In the genomic region with DNA sequence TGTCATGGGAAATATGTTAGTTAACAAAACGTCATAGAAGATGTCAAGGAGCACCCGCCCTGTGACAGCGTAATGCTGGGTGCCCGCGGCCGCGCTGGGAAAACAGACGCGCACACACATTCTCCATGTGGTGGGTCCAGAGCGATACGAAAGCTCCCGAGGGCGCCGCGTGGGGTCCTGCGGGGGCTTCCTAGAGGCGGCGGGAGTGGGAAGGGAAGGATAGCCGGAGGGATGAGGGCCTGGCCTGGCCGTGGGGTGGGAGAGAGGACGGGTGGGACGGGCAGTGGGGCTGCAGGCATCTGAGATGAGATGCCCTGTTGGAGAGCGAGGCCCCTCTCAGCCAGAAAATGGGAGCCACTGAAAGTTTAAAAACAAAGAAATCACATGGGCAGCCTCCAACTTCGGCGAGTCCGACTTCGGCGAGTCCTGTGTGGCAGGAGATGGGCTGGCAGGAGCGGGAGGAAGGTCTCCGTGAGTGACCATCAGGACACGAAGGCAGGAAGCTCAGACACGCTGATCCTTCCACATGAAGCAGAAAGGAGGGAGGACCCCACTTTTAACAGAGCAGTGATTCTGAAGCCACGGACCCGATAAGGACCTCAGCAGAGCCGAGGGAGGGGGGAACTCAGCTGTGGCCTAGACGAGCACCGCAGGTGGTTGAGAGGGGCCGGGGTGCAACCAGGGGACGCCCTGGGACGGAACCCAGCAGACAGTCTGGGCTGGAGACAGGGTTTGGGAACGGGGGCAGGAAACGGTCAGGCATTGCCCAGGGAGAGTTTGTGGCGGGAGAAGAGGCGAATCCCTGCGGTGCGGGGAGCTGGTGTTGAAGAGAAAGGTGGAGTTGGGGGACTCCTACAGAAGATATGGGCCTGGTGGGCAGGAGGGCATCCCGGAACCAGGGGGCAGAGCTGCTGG, we compare ENCODE assay signal across 1 cellular context.
TF ChIP-seq lines count a peak whose summit lies in the region.

No MANE protein-coding gene starts in this region.

TF ChIP-seq in SK-N-SH treated with all-trans-retinoic acid at 6 μM for 48 hours, 23 proteins besides CTCF, POLR2A, EP300 and RAD21 (continued from another document):
- TF ChIP-seq CREB5 (CRISPR knock-in tag; IDR thresholded peaks at IDR 0.05; ENCODE audit: low read depth): no peak
- TF ChIP-seq, protein P1, sequence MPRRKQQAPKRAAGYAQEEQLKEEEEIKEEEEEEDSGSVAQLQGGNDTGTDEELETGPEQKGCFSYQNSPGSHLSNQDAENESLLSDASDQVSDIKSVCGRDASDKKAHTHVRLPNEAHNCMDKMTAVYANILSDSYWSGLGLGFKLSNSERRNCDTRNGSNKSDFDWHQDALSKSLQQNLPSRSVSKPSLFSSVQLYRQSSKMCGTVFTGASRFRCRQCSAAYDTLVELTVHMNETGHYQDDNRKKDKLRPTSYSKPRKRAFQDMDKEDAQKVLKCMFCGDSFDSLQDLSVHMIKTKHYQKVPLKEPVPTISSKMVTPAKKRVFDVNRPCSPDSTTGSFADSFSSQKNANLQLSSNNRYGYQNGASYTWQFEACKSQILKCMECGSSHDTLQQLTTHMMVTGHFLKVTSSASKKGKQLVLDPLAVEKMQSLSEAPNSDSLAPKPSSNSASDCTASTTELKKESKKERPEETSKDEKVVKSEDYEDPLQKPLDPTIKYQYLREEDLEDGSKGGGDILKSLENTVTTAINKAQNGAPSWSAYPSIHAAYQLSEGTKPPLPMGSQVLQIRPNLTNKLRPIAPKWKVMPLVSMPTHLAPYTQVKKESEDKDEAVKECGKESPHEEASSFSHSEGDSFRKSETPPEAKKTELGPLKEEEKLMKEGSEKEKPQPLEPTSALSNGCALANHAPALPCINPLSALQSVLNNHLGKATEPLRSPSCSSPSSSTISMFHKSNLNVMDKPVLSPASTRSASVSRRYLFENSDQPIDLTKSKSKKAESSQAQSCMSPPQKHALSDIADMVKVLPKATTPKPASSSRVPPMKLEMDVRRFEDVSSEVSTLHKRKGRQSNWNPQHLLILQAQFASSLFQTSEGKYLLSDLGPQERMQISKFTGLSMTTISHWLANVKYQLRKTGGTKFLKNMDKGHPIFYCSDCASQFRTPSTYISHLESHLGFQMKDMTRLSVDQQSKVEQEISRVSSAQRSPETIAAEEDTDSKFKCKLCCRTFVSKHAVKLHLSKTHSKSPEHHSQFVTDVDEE (CRISPR knock-in tag; IDR thresholded peaks at IDR 0.05): no peak
- no peak for TF ChIP-seq ZFP3 (CRISPR knock-in tag; IDR thresholded peaks at IDR 0.05)
